24 cellular contexts compared by ENCODE assay signal in genomic region chr1:196412326-196412725, GRCh38.
"Had no signal": no experiment of that assay in that cellular context is flagged by ENCODE, and none has a peak within 500 bp of the region (broad histone marks: within the 10 kb centered on the region; RNA-seq: fewer than 3 reads in every experiment).

No MANE protein-coding gene starts in this region.

- H3K27ac ChIP-seq: colonic mucosa, epithelial cell of prostate, esophagus squamous epithelium, gastrocnemius medialis, heart right ventricle, left lung, lower lobe of right lung had no signal

- H3K9me3 Mint-ChIP-seq: endodermal cell had no signal

- H3K36me3 Mint-ChIP-seq: naive B cell had no signal

- DNase-seq: colonic mucosa; cortex of kidney; effector CD8-positive, alpha-beta T cell; effector memory CD8-positive, alpha-beta T cell; endodermal cell; esophagus squamous epithelium; foreskin fibroblast; foreskin melanocyte; gastrocnemius medialis; glutamatergic neuron; head of caudate nucleus; heart right ventricle; hippocampal formation; left cardiac atrium; left lung; left ventricle myocardium superior; lower lobe of right lung; mesenchymal stem cell; mucosa of descending colon; naive B cell had no signal

- H3K4me3 Mint-ChIP-seq: dendritic cell treated with granulocyte-macrophage colony-stimulating factor and Interleukin-4, amounts not matched to agents 40 ng/mL and 50 ng/mL, for 4 days; effector memory CD8-positive, alpha-beta T cell; endodermal cell; mesothelial cell of epicardium; naive B cell had no signal

- H3K4me1 Mint-ChIP-seq: naive B cell had no signal

- H3K27ac Mint-ChIP-seq: dendritic cell treated with granulocyte-macrophage colony-stimulating factor and Interleukin-4, amounts not matched to agents 40 ng/mL and 50 ng/mL, for 4 days; effector memory CD8-positive, alpha-beta T cell; endodermal cell; mesothelial cell of epicardium; naive B cell had no signal

- H3K4me3 ChIP-seq: colonic mucosa, esophagus squamous epithelium, gastrocnemius medialis, heart right ventricle, left lung, lower lobe of right lung, mucosa of descending colon had no signal

- H3K4me1 ChIP-seq: colonic mucosa, left lung, lower lobe of right lung had no signal

- H3K36me3 ChIP-seq: colonic mucosa, esophagus squamous epithelium, gastrocnemius medialis, heart right ventricle, left lung, lower lobe of right lung had no signal

- H3K9me3 ChIP-seq: colonic mucosa, esophagus squamous epithelium, gastrocnemius medialis, left lung, lower lobe of right lung, mucosa of descending colon had no signal

- ATAC-seq: effector memory CD8-positive, alpha-beta T cell; esophagus mucosa; gastrocnemius medialis; heart right ventricle; left cardiac atrium; left lung; left ventricle myocardium superior; lower lobe of right lung; mucosa of descending colon had no signal

- H3K27me3 ChIP-seq: colonic mucosa, esophagus squamous epithelium, gastrocnemius medialis, heart right ventricle, left lung had no signal

- H3K27me3 Mint-ChIP-seq: dendritic cell treated with granulocyte-macrophage colony-stimulating factor and Interleukin-4, amounts not matched to agents 40 ng/mL and 50 ng/mL, for 4 days; effector memory CD8-positive, alpha-beta T cell had no signal
